ENCODE assay signal across 27 cellular contexts in the genomic region with DNA sequence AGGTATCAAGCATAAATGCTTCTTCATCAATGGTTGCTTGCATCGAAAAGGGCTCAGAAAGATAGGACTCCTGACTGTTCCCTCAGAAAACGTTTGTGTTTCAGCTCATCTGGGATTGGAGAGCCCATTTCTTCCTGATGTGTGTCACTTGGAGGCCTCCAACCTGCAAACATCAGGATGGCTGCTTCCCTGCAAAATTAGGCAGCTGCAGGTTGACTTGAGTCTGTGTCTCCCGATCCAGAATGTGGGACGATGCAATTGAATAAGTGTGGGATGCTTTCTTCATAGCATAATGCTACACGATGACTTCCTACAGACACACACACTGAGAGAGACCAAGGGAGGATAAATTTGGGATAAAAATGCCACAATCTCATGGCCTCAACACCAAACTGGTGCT. TPM values are rescaled to one million over a fixed set of nuclear protein-coding genes. Genes with fewer than 3 reads are reported as not detected.
DNase-seq lines count a peak whose midpoint lies in the region; ATAC-seq, FAIRE-seq and TF ChIP-seq lines count a peak whose summit lies in the region.
"Had no signal": no experiment of that assay in that cellular context is flagged by ENCODE, and none has a peak within 500 bp of the region (broad histone marks: within the 10 kb centered on the region; RNA-seq: fewer than 3 reads in every experiment).

No MANE protein-coding gene starts in this region.

- FAIRE-seq in H1 (lab: Jason Lieb, UNC): no peak
- FAIRE-seq: A549, GM12891 had no signal

- POLR2A ChIA-PET in H1 (lab: Charles Lee; ENCODE audit: partially characterized antibody): interaction anchor here (1.3 kb wide), 1 partner anchor 44 kb away, joined by 4 read pairs; no protein-coding TSS in a partner anchor

- H4K8ac ChIP-seq in H1 (ENCODE audit: extremely low read depth, insufficient read depth, low read length): no peak overlapping the region

- no peaks in the 10 kb centered on the region for H3K79me1 ChIP-seq in H1 (ENCODE audit: low read depth, low read length)

- no peak for ATAC-seq in upper lobe of left lung (ENCODE audit: low FRiP score in 2 of 2)
- ATAC-seq: A549, Right ventricle myocardium inferior had no signal

- H2BK120ac ChIP-seq in H1 (replicated peaks; ENCODE audit: low read depth, low read length): no peak overlapping the region

- no peaks in the 10 kb centered on the region for H3K9me3 Mint-ChIP-seq in activated naive CD4-positive, alpha-beta T cell treated with anti-CD3 and anti-CD28 coated beads for 36 hours
- H3K9me3 Mint-ChIP-seq: CD4-positive, alpha-beta memory T cell had no signal

- TF ChIP-seq CTCF in H1 (IDR thresholded peaks at IDR 0.05; ENCODE audit: control extremely low read depth in 1 of 3, insufficient read depth in 1 of 3, low read depth in 1 of 3, low read length in 3 of 3) (no peak), upper lobe of left lung (IDR thresholded peaks at IDR 0.05) (no peak)

- H3K36me3 Mint-ChIP-seq in activated naive CD4-positive, alpha-beta T cell treated with anti-CD3 and anti-CD28 coated beads for 36 hours (ENCODE audit: low read depth): no peaks in the 10 kb centered on the region
- H3K36me3 Mint-ChIP-seq: CD4-positive, alpha-beta memory T cell had no signal

- H2BK20ac ChIP-seq in H1 (ENCODE audit: low read length): no peak overlapping the region

- intact Hi-C loops in activated naive CD4-positive, alpha-beta T cell treated with anti-CD3 and anti-CD28 coated beads for 36 hours (cut with micrococcal nuclease): no loop called here

- H3K9me3 ChIP-seq in SJCRH30 (replicated peaks) (no peaks in the 10 kb centered on the region), H1 (ENCODE audit: insufficient read depth in 2 of 2, low read depth in 1 of 2, low read length in 1 of 2) (no peaks in the 10 kb centered on the region), upper lobe of left lung (no peaks in the 10 kb centered on the region)
- H3K9me3 ChIP-seq: A549; BLaER1 treated with 17β-estradiol and CSF1 and Interleukin-3, amounts not matched to agents 10 nM and 100 nM; SJSA1 had no signal

- no peak overlapping the region for H2BK12ac ChIP-seq in H1 (ENCODE audit: low read depth, low read length)

- H3K79me2 ChIP-seq in H1 (ENCODE audit: control insufficient read depth in 1 of 2, insufficient read depth in 2 of 2, low read length in 2 of 2): no peaks in the 10 kb centered on the region

- peak overlapping the region; percentile 9; the same call in 1 of the 2 replicates for H2AFZ ChIP-seq in H1 (ENCODE audit: low read length)
- H2AFZ ChIP-seq: PC-9 had no signal

- no peaks in the 10 kb centered on the region for H4K20me1 ChIP-seq in H1 (replicated peaks in 1 of 2; ENCODE audit: control insufficient read depth in 1 of 2, insufficient read depth in 2 of 2, low read length in 2 of 2)
- H4K20me1 ChIP-seq: BLaER1 treated with 17β-estradiol and CSF1 and Interleukin-3, amounts not matched to agents 10 nM and 100 nM had no signal

- no peak for TF ChIP-seq RAD21 in H1 (IDR thresholded peaks at IDR 0.05 in 1 of 2, conservative IDR thresholded peaks at IDR 0.05 in 1 of 2; ENCODE audit: low read depth in 2 of 2, low read length in 2 of 2)

- H3K23me2 ChIP-seq in H1 (ENCODE audit: low read depth, low read length): peaks cover 8% of the 10 kb centered on the region; the same call in 1 of the 2 replicates

- no peak overlapping the region for H3K14ac ChIP-seq in H1 (ENCODE audit: insufficient read length)

- H3K56ac ChIP-seq in H1 (replicated peaks; ENCODE audit: insufficient read length, low read depth, low read length): no peak overlapping the region

- H3K18ac ChIP-seq in H1 (ENCODE audit: extremely low read depth, low read length): no peak overlapping the region

- TF ChIP-seq POLR2A in H1 (IDR thresholded peaks at IDR 0.05; ENCODE audit: control extremely low read depth in 1 of 2, low read depth in 2 of 2, low read length in 2 of 2): no peak
- TF ChIP-seq POLR2A in upper lobe of left lung (IDR thresholded peaks at IDR 0.05): no peak

- H4K5ac ChIP-seq in H1 (ENCODE audit: insufficient read length, low read depth, low read length): no peak overlapping the region

- no peaks in the 10 kb centered on the region for H3K36me3 ChIP-seq in SJCRH30
- no peaks in the 10 kb centered on the region for H3K36me3 ChIP-seq in H1 (ENCODE audit: control insufficient read depth in 2 of 4, insufficient read depth in 4 of 4, low read length in 3 of 4)
- no peaks in the 10 kb centered on the region for H3K36me3 ChIP-seq in upper lobe of left lung
- H3K36me3 ChIP-seq: BLaER1 treated with 17β-estradiol and CSF1 and Interleukin-3, amounts not matched to agents 10 nM and 100 nM; SJSA1 had no signal

- no peak overlapping the region for H2AK5ac ChIP-seq in H1 (ENCODE audit: low read depth, low read length)

- H3K4me2 ChIP-seq in H1 (ENCODE audit: insufficient read depth in 1 of 2, low read depth in 2 of 2, low read length in 2 of 2): no peak overlapping the region
- H3K4me2 ChIP-seq: A549; BLaER1 treated with 17β-estradiol and CSF1 and Interleukin-3, amounts not matched to agents 10 nM and 100 nM; PC-9 had no signal

- CTCF ChIA-PET in H1 (lab: Charles Lee; ENCODE audit: partially characterized antibody): interaction anchor here (1.0 to 1.8 kb wide), 4 partner anchors 16 to 338 kb away, joined by 3 to 7 read pairs (median 4); no protein-coding TSS in a partner anchor
- CTCF ChIA-PET in activated naive CD4-positive, alpha-beta T cell treated with anti-CD3 and anti-CD28 coated beads for 36 hours (lab: Charles Lee): no interaction called here

- H4K91ac ChIP-seq in H1 (replicated peaks; ENCODE audit: insufficient read length, low read length): no peak overlapping the region

- no peak for TF ChIP-seq EP300 in H1 (IDR thresholded peaks at IDR 0.05; ENCODE audit: borderline replicate concordance in 1 of 2, low read depth in 2 of 2, low read length in 2 of 2)
- TF ChIP-seq EP300 in upper lobe of left lung (IDR thresholded peaks at IDR 0.05): no peak

- H2BK15ac ChIP-seq in H1 (ENCODE audit: low read length): no peak overlapping the region

- H3K27ac ChIP-seq in SJCRH30 (no peak overlapping the region), H1 (ENCODE audit: low read depth, low read length) (no peak overlapping the region), substantia nigra (ENCODE audit: low read depth, low read length, poor library complexity, severe bottlenecking) (peak overlapping the region; percentile 4), upper lobe of left lung (no peak overlapping the region)
- H3K27ac ChIP-seq: A549; BLaER1 treated with 17β-estradiol and CSF1 and Interleukin-3, amounts not matched to agents 10 nM and 100 nM; PC-9; SJSA1 had no signal

- H3K4me3 Mint-ChIP-seq in activated naive CD4-positive, alpha-beta T cell treated with anti-CD3 and anti-CD28 coated beads for 36 hours: no peak overlapping the region
- H3K4me3 Mint-ChIP-seq: CD4-positive, alpha-beta memory T cell had no signal

- H3K23ac ChIP-seq in H1 (ENCODE audit: insufficient read length): no peak overlapping the region

- no peak overlapping the region for H3K27ac Mint-ChIP-seq in activated naive CD4-positive, alpha-beta T cell treated with anti-CD3 and anti-CD28 coated beads for 36 hours
- H3K27ac Mint-ChIP-seq: CD4-positive, alpha-beta memory T cell had no signal

- H3K4me1 Mint-ChIP-seq in activated naive CD4-positive, alpha-beta T cell treated with anti-CD3 and anti-CD28 coated beads for 36 hours (ENCODE audit: low read depth): peaks cover 22% of the 10 kb centered on the region

- no peak overlapping the region for H3K9ac ChIP-seq in H1 (replicated peaks in 1 of 4; ENCODE audit: extremely low read depth in 1 of 4, low read depth in 3 of 4, low read length in 3 of 4)
- H3K9ac ChIP-seq: BLaER1 treated with 17β-estradiol and CSF1 and Interleukin-3, amounts not matched to agents 10 nM and 100 nM had no signal

- H3K4me3 ChIP-seq in SJCRH30 (peak overlapping the region; percentile 16), H1 (ENCODE audit: extremely low read depth in 1 of 4, insufficient read depth in 2 of 4, low read depth in 3 of 4, low read length in 4 of 4) (no peak overlapping the region), upper lobe of left lung (no peak overlapping the region)
- H3K4me3 ChIP-seq: A549; BLaER1 treated with 17β-estradiol and CSF1 and Interleukin-3, amounts not matched to agents 10 nM and 100 nM; PC-9; SJSA1 had no signal

- no peak overlapping the region for H2BK5ac ChIP-seq in H1 (ENCODE audit: low read depth, low read length)

- H3K27me3 ChIP-seq in SJCRH30 (peaks cover 29% of the 10 kb centered on the region), H1 (replicated peaks in 1 of 4; ENCODE audit: control insufficient read depth in 3 of 4, extremely low read depth in 1 of 4, insufficient read depth in 3 of 4, low read length in 3 of 4) (peaks cover 1 to 21% (median 18%) of the 10 kb centered on the region in 4 experiments), upper lobe of left lung (peaks cover 0 to 15% (median 0%) of the 10 kb centered on the region in 4 donors)

- H3K27me3 Mint-ChIP-seq in activated naive CD4-positive, alpha-beta T cell treated with anti-CD3 and anti-CD28 coated beads for 36 hours (ENCODE audit: low read depth): peaks cover 8% of the 10 kb centered on the region

- H3K4me1 ChIP-seq in SJCRH30: peaks cover 32% of the 10 kb centered on the region
- H3K4me1 ChIP-seq in H1 (replicated peaks in 1 of 4; ENCODE audit: control insufficient read depth in 3 of 4, insufficient read depth in 4 of 4, low read length in 3 of 4): peaks cover 5 to 22% (median 16%) of the 10 kb centered on the region in 4 experiments; a peak in 6 of 7 replicates
- peaks cover 0 to 10% (median 6%) of the 10 kb centered on the region in 4 donors for H3K4me1 ChIP-seq in upper lobe of left lung
- H3K4me1 ChIP-seq: A549, SJSA1 had no signal

- 79% methylated on average over 5 of the region's 5 CpGs; no CpG with 5 or more reads in 1 of the 2 experiments for WGBS in H1 (ENCODE audit: extremely low coverage in 1 of 2, insufficient coverage in 1 of 2, insufficient read length in 1 of 2, insufficient replicate concordance in 2 of 2, low coverage in 1 of 2, low lambda C conversion rate in 2 of 2, missing lambda C conversion rate in 1 of 2), 2 experiments
- 56 to 58% methylated on average over 5 of the region's 5 CpGs for WGBS in upper lobe of left lung, 2 donors

- no peak overlapping the region for H3K4ac ChIP-seq in H1 (replicated peaks; ENCODE audit: insufficient read length, low read depth, low read length)

- DNase-seq in NCI-H748 treated with DMSO at 0.1 percent for 48 hours (lab: John Stamatoyannopoulos, UW) (peak; percentile 42), NCI-H748 (lab: John Stamatoyannopoulos, UW; ENCODE audit: unreplicated experiment) (no peak), SJCRH30 (no peak), H1 (ENCODE audit: low read depth in 1 of 2, low spot score in 2 of 2) (no peak), substantia nigra (lab: John Stamatoyannopoulos, UW) (peak in 1 of 49 donors; percentile 19), upper lobe of left lung (no peak)
- DNase-seq in activated naive CD4-positive, alpha-beta T cell treated with anti-CD3 and anti-CD28 coated beads for 36 hours: no peak
- DNase-seq: AML-193; CD4-positive, alpha-beta memory T cell; COR-L47; DMS79 treated with DMSO at 0.1 percent for 48 hours; GF-D8; H7; Karpas-422; NCI-H1092; NCI-H1417 treated with DMSO at 0.1 percent for 48 hours; NCI-H1694 treated with DMSO at 0.1 percent for 48 hours; NCI-H2081 treated with DMSO at 0.1 percent for 48 hours; PC-9 had no signal

RNA-seq across cellular contexts. Expression of a gene that starts 42.2 kb away (rescaled TPM):
- total RNA-seq in SJCRH30 (2014; rRNA removed; shearing (Covaris generic)): 2.9 and 3.3 TPM in 2 replicates
- 0.65 and 0.73 TPM in 2 replicates for total RNA-seq in H1 (2021; fragmentation: NEBNext Ultra II Directional; extraction: Animal tissue kit (Norgen Biotek cat#: 25700))
- polyA plus RNA-seq in H1 (2011; rRNA removed): 1.2 and 1.4 TPM in 2 replicates
- 0.81 TPM for polyA plus RNA-seq in H1 (2011; cell fraction: cytosol; rRNA removed)
- 2.1 TPM for polyA plus RNA-seq in H1 (2011; cell fraction: nucleus; rRNA removed)
- polyA plus RNA-seq in H1 (2012, experiment 1 of 2): 0.50 to 0.98 TPM (median 0.89 TPM) in 4 replicates
- 0.20 TPM for polyA plus RNA-seq in H1 (2012, experiment 2 of 2)
- 0.26 TPM for polyA plus RNA-seq in H1 (2013, experiment 1 of 2)
- polyA plus RNA-seq in H1 (2013, experiment 2 of 2): 0.46 TPM
- not detected in 2 replicates for polyA minus RNA-seq in H1 (2011; rRNA and poly(A)+ RNA removed)
- 0.51 TPM for polyA minus RNA-seq in H1 (2011; cell fraction: cytosol; rRNA and poly(A)+ RNA removed)
- polyA minus RNA-seq in H1 (2011; cell fraction: nucleus; rRNA and poly(A)+ RNA removed): 0.80 TPM
- not detected for total RNA-seq in activated naive CD4-positive, alpha-beta T cell treated with anti-CD3 and anti-CD28 coated beads for 36 hours
- total RNA-seq in upper lobe of left lung: 1 to 10 TPM in 3 of 6 donors, under 1 TPM in 2, not detected in 1; 0.54 to 3.2 (median 2.0) TPM
- total RNA-seq: CD4-positive, alpha-beta memory T cell; HT-29; NCI-H460; PC-9; RPMI7951; SJSA1 had no signal
- polyA plus RNA-seq: A549; CD4-positive, alpha-beta memory T cell had no signal
